9 cellular contexts compared by ENCODE assay signal in the genomic region with DNA sequence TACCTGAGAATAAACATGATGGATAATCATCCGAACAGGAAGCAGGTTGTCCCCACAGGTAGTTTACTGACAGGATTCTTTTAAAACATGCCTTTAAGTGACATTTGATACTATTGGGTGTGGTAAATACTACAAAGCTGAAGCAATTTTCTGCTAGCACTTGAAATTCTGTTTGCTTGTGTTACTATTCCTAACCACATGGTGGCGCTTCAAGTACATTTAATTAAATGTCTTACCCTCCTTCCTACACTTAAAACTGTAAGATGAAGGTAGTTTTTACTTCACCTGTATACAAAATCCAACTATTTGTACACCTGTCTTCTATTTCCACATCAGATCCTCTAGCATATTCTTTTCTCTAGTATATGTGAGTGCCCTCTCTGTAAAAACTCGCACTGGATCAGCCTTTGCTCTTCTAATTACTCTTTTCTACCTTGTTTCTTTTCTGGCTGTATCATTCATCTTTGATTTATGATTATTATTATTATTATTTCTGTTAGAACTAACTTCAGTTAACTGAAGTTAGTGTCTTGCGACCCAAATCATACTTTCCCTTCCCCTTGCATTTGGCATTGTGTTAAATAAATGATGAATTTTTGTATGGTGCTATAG. TPM values are rescaled to one million over a fixed set of nuclear protein-coding genes. Genes with fewer than 3 reads are reported as not detected.
DNase-seq lines count a peak whose midpoint lies in the region; ATAC-seq and TF ChIP-seq lines count a peak whose summit lies in the region.
"Had no signal": no experiment of that assay in that cellular context is flagged by ENCODE, and none has a peak within 500 bp of the region (broad histone marks: within the 10 kb centered on the region; RNA-seq: fewer than 3 reads in every experiment).

No MANE protein-coding gene starts in this region.

- H3K27me3 ChIP-seq in RWPE2 (ENCODE audit: insufficient read depth, poor library complexity, severe bottlenecking), result no peaks in the 10 kb centered on the region

- ATAC-seq in RWPE2 (ENCODE audit: low read depth), result no peak
- no peak for ATAC-seq in GM19023 (IDR thresholded peaks at IDR 0.05; ENCODE audit: unreplicated experiment)
- ATAC-seq in HG03135 (IDR thresholded peaks at IDR 0.05; ENCODE audit: unreplicated experiment), result no peak

- H3K27ac Mint-ChIP-seq in osteocyte (ENCODE audit: unreplicated experiment), result no peak overlapping the region
- H3K27ac Mint-ChIP-seq: activated naive CD8-positive, alpha-beta T cell treated with anti-CD3 and anti-CD28 coated beads, Interleukin-2, amount 10 ng/mL, durations not matched to agents 7 days and 5 days had no signal

- H3K9me3 Mint-ChIP-seq in osteocyte (ENCODE audit: unreplicated experiment), result no peaks in the 10 kb centered on the region
- H3K9me3 Mint-ChIP-seq: activated naive CD8-positive, alpha-beta T cell treated with anti-CD3 and anti-CD28 coated beads, Interleukin-2, amount 10 ng/mL, durations not matched to agents 7 days and 5 days had no signal

- H3K36me3 Mint-ChIP-seq in osteocyte (ENCODE audit: unreplicated experiment), result peaks cover 17% of the 10 kb centered on the region

- TF ChIP-seq CTCF in RWPE2 (IDR thresholded peaks at IDR 0.05; ENCODE audit: poor library complexity, severe bottlenecking) (peak; percentile 94), epithelial cell of proximal tubule (conservative IDR thresholded peaks at IDR 0.05; ENCODE audit: low read depth, low read length) (peak; percentile 67), osteocyte (IDR thresholded peaks at IDR 0.05) (peak; percentile 75)

- no peaks in the 10 kb centered on the region for H3K4me1 Mint-ChIP-seq in osteocyte (ENCODE audit: unreplicated experiment)

- peaks cover 69% of the 10 kb centered on the region for H3K36me3 ChIP-seq in RWPE2 (ENCODE audit: low read depth)

- no peaks in the 10 kb centered on the region for H3K4me1 ChIP-seq in RWPE2 (ENCODE audit: insufficient read depth, poor library complexity, severe bottlenecking)

- DNase-seq in NCI-H446 (lab: John Stamatoyannopoulos, UW) (peak; percentile 24 to 52), NCI-H446 treated with DMSO at 0.1 percent for 48 hours (lab: John Stamatoyannopoulos, UW) (no peak), HPDE6-E6E7 (ENCODE audit: extremely low spot score) (peak; percentile 7), RWPE2 (ENCODE audit: low spot score) (no peak), epithelial cell of proximal tubule (ENCODE audit: low read depth) (no peak), osteocyte (ENCODE audit: extremely low spot score, unreplicated experiment) (no peak)
- DNase-seq: activated naive CD8-positive, alpha-beta T cell treated with anti-CD3 and anti-CD28 coated beads, Interleukin-2, amount 10 ng/mL, durations not matched to agents 7 days and 5 days had no signal

- H3K4me3 ChIP-seq in RWPE2 (ENCODE audit: severe bottlenecking), result no peak overlapping the region
- no peak overlapping the region for H3K4me3 ChIP-seq in epithelial cell of proximal tubule (ENCODE audit: low read depth, low read length)

- no peak overlapping the region for H3K4me3 Mint-ChIP-seq in osteocyte (ENCODE audit: unreplicated experiment)
- H3K4me3 Mint-ChIP-seq: activated naive CD8-positive, alpha-beta T cell treated with anti-CD3 and anti-CD28 coated beads, Interleukin-2, amount 10 ng/mL, durations not matched to agents 7 days and 5 days had no signal

- H3K27ac ChIP-seq in RWPE2 (ENCODE audit: poor library complexity, severe bottlenecking), result no peak overlapping the region

- H3K9me3 ChIP-seq in RWPE2 (ENCODE audit: severe bottlenecking), result no peaks in the 10 kb centered on the region

- H3K27me3 Mint-ChIP-seq in osteocyte (ENCODE audit: unreplicated experiment), result no peaks in the 10 kb centered on the region
- H3K27me3 Mint-ChIP-seq: activated naive CD8-positive, alpha-beta T cell treated with anti-CD3 and anti-CD28 coated beads, Interleukin-2, amount 10 ng/mL, durations not matched to agents 7 days and 5 days had no signal

RNA-seq across cellular contexts. Expression of gene SLC25A46, which starts 18.4 kb away (rescaled TPM):
- total RNA-seq in epithelial cell of proximal tubule, result 32.8 and 49.4 TPM in 2 replicates
- total RNA-seq in osteocyte, result 41.9 and 42.9 TPM in 2 replicates

RNA-seq across cellular contexts. Expression of gene TMEM232, which starts 30.8 kb away (rescaled TPM):
- 0.86 TPM in 1 of 2 replicates, not detected in the other for total RNA-seq in epithelial cell of proximal tubule
- total RNA-seq in osteocyte, result 2.7 and 3.5 TPM in 2 replicates

Comparison
In these comparisons a context has a peak if more than half of its experiments do, and no peak if none do; other contexts are left out.
1. DNase-seq: peak in NCI-H446 (2 of 2) and HPDE6-E6E7 (single experiment); none in NCI-H446 treated with DMSO at 0.1 percent for 48 hours (single experiment), RWPE2 (single experiment), epithelial cell of proximal tubule (single experiment) and osteocyte (single experiment).
2. Peak in every context shown above with its lines, with median percentiles within 50 percentile points of each other: CTCF ChIP-seq.